In the genomic region with DNA sequence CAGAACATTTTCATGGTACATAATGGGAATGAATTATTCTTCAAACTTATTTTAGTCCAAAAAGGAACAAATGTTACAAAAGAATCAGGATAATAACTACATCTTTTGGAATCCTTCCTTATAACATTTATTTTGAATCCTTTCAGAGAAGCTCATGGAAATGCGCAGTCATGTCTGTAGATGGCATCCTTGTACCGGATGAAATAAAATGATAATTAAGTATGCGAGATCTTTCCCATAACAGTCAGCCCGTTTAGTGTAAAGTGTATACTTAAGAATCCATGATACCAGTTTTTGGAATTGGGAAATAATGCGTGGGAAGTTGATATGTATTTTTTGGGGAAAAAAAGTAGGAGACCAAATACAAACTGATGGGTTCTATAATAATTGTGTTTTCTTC, we compare ENCODE assay signal across 11 cellular contexts.
DNase-seq lines count a peak whose midpoint lies in the region; ATAC-seq, FAIRE-seq and TF ChIP-seq lines count a peak whose summit lies in the region.
"Had no signal": no experiment of that assay in that cellular context is flagged by ENCODE, and none has a peak within 500 bp of the region (broad histone marks: within the 10 kb centered on the region; RNA-seq: fewer than 3 reads in every experiment).

No MANE protein-coding gene starts in this region.

- no peak overlapping the region for H3K4me2 ChIP-seq in Loucy (ENCODE audit: low read depth, low read length, poor library complexity, severe bottlenecking)

- peak; percentile 53 for FAIRE-seq in TTC549 (lab: Jason Lieb, UNC)

- no peaks in the 10 kb centered on the region for H3K9me2 ChIP-seq in Loucy (replicated peaks; ENCODE audit: low read depth, low read length)

- H3F3A ChIP-seq in Loucy (ENCODE audit: low read depth) = no peaks in the 10 kb centered on the region

- H3K4me3 ChIP-seq in Loucy (ENCODE audit: low read length, poor library complexity, severe bottlenecking) = no peak overlapping the region
- H3K4me3 ChIP-seq: right atrium auricular region had no signal

- no peak overlapping the region for H3K9ac ChIP-seq in Loucy (ENCODE audit: low read depth, low read length, poor library complexity, severe bottlenecking)

- no peaks in the 10 kb centered on the region for H3K27me3 ChIP-seq in Loucy (ENCODE audit: insufficient read depth, low read length, poor library complexity, severe bottlenecking)
- H3K27me3 ChIP-seq: right atrium auricular region had no signal

- TF ChIP-seq CTCF in Loucy (conservative IDR thresholded peaks at IDR 0.05; ENCODE audit: low read length) = peak; percentile 43

- H2AFZ ChIP-seq in Loucy (ENCODE audit: low read length) = no peak overlapping the region

- H3K36me3 ChIP-seq in Loucy (ENCODE audit: insufficient read depth, low read length) = no peaks in the 10 kb centered on the region
- H3K36me3 ChIP-seq: right atrium auricular region had no signal

- no peaks in the 10 kb centered on the region for H3K4me1 ChIP-seq in Loucy (ENCODE audit: insufficient read depth, low read length, poor library complexity, severe bottlenecking)
- H3K4me1 ChIP-seq: right atrium auricular region had no signal

- peak; percentile 2 for DNase-seq in COLO829 (ENCODE audit: low spot score)
- DNase-seq in kidney tubule cell (ENCODE audit: low spot score) = peak; percentile 38
- no peak for DNase-seq in dedifferentiated amniotic fluid mesenchymal stem cell (ENCODE audit: extremely low spot score)
- no peak for DNase-seq in activated CD8-positive, alpha-beta memory T cell treated with anti-CD3 and anti-CD28 coated beads for 24 hours
- no peak for DNase-seq in NCI-H345 treated with DMSO at 0.1 percent for 48 hours (lab: John Stamatoyannopoulos, UW; ENCODE audit: unreplicated experiment)
- DNase-seq: DMS53, Karpas-422 had no signal

- no peaks in the 10 kb centered on the region for H4K20me1 ChIP-seq in Loucy (ENCODE audit: insufficient read depth, low read length, poor library complexity, severe bottlenecking)

- ATAC-seq in GM19463 (IDR thresholded peaks at IDR 0.05; ENCODE audit: unreplicated experiment) = no peak

- H3K9me3 ChIP-seq in Loucy (ENCODE audit: insufficient read depth, low read depth, low read length) = no peaks in the 10 kb centered on the region
- H3K9me3 ChIP-seq: right atrium auricular region had no signal

- no peaks in the 10 kb centered on the region for H3K79me2 ChIP-seq in Loucy (ENCODE audit: insufficient read depth, low read length)

Comparison
In these comparisons a context has a peak if more than half of its experiments do, and no peak if none do; other contexts are left out.
1. DNase-seq: peak in COLO829 (single experiment) and kidney tubule cell (single experiment); none in dedifferentiated amniotic fluid mesenchymal stem cell (single experiment), activated CD8-positive, alpha-beta memory T cell treated with anti-CD3 and anti-CD28 coated beads for 24 hours (single experiment) and NCI-H345 treated with DMSO at 0.1 percent for 48 hours (single experiment).